Comparison of ENCODE assay signal across 8 cellular contexts in the genomic region with DNA sequence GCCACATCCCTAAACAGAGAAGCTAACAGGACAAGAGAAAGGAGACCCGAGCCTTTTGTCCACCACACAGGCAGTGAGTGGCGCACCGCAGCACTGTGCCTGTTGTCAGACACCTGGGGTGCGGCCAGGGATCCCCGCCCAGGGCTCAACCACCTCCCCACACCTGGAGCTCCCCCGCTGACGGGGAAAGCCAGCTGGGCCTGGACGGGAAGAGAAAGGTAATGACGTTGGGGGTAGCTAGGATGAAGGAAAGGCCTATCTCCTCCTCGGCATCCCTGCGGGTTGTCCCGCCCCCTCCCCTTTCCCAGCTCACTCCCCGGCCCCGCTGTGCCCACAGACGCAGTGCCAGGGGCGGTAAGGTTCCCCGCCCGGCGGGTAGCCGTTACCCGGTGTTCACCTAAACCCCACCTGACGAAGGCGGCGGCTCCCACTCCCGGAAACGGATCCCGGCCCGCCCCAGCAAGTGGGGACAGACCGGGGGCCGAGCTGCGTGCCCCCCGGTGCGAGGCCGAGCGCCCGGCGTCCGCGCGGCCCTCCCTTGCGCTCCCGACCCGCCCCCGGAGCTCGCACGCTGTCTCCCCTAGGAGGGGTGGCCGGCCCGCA. TPM values are rescaled to one million over a fixed set of nuclear protein-coding genes. Genes with fewer than 3 reads are reported as not detected.
DNase-seq lines count a peak whose midpoint lies in the region; ATAC-seq, FAIRE-seq and TF ChIP-seq lines count a peak whose summit lies in the region.

No MANE protein-coding gene starts in this region.

- H3K36me3 ChIP-seq in pancreas, result peaks cover 4 to 29% (median 24%) of the 10 kb centered on the region in 3 donors

- intact Hi-C loops in activated T-helper 2 cell treated with anti-CD3 and anti-CD28 coated beads, Interferon-gamma antibody, Interleukin-2, Interleukin-4, amounts not matched to agents 10 μg/mL and 5 μg/mL and 100 μg/mL, durations not matched to agents 14 hours and 24 hours and 36 hours (cut with micrococcal nuclease), result loop anchor here (2.0 to 5.0 kb wide), 2 partner anchors 38 to 59 kb away; partner anchors contain the start of genes CENATAC, RPS25 and TRAPPC4
- intact Hi-C loops in pancreas (cut with DNase I), result no loop called here

- POLR2A ChIA-PET in HEK293T (lab: Yijun Ruan, JAX), result interaction anchor here (0.6 to 2.9 kb wide), 16 partner anchors 9 to 265 kb away, joined by 3 to 28 read pairs (median 4); partner anchors contain the start of genes C2CD2L, CENATAC, DDX6 and DPAGT1

- peak overlapping the region; percentile 98 for H3K4me3 Mint-ChIP-seq in activated T-helper 2 cell treated with anti-CD3 and anti-CD28 coated beads, Interferon-gamma antibody, Interleukin-2, Interleukin-4, amounts not matched to agents 10 μg/mL and 5 μg/mL and 100 μg/mL, durations not matched to agents 14 hours and 24 hours and 36 hours (ENCODE audit: low read depth)

- no peaks in the 10 kb centered on the region for H3K27me3 Mint-ChIP-seq in activated T-helper 2 cell treated with anti-CD3 and anti-CD28 coated beads, Interferon-gamma antibody, Interleukin-2, Interleukin-4, amounts not matched to agents 10 μg/mL and 5 μg/mL and 100 μg/mL, durations not matched to agents 14 hours and 24 hours and 36 hours (ENCODE audit: low read depth)

- H3K27me3 ChIP-seq in pancreas, result no peaks in the 10 kb centered on the region

- H3K27ac Mint-ChIP-seq in activated T-helper 2 cell treated with anti-CD3 and anti-CD28 coated beads, Interferon-gamma antibody, Interleukin-2, Interleukin-4, amounts not matched to agents 10 μg/mL and 5 μg/mL and 100 μg/mL, durations not matched to agents 14 hours and 24 hours and 36 hours, result peak overlapping the region; percentile 99

- FAIRE-seq in pancreas (lab: Jason Lieb, UNC), result no peak

- WGBS in pancreas, 2 donors, result 1% methylated on average over 42 to 48 of the region's 48 CpGs

- peaks cover 29% of the 10 kb centered on the region for H3K4me1 Mint-ChIP-seq in activated T-helper 2 cell treated with anti-CD3 and anti-CD28 coated beads, Interferon-gamma antibody, Interleukin-2, Interleukin-4, amounts not matched to agents 10 μg/mL and 5 μg/mL and 100 μg/mL, durations not matched to agents 14 hours and 24 hours and 36 hours (ENCODE audit: low read depth)

- no peaks in the 10 kb centered on the region for H3K9me3 ChIP-seq in pancreas

- ATAC-seq in pancreas, result peak; percentile 9 to 27 (median 16)

- TF ChIP-seq CTCF in pancreas (IDR thresholded peaks at IDR 0.05), result no peak

- H3K4me3 ChIP-seq in pancreas, result peak overlapping the region; percentile 86 to 99 (median 90)

- peak overlapping the region; percentile 60 to 83 (median 74) for H3K27ac ChIP-seq in pancreas

- H3K9me3 Mint-ChIP-seq in activated T-helper 2 cell treated with anti-CD3 and anti-CD28 coated beads, Interferon-gamma antibody, Interleukin-2, Interleukin-4, amounts not matched to agents 10 μg/mL and 5 μg/mL and 100 μg/mL, durations not matched to agents 14 hours and 24 hours and 36 hours, result no peaks in the 10 kb centered on the region

- H3K36me3 Mint-ChIP-seq in activated T-helper 2 cell treated with anti-CD3 and anti-CD28 coated beads, Interferon-gamma antibody, Interleukin-2, Interleukin-4, amounts not matched to agents 10 μg/mL and 5 μg/mL and 100 μg/mL, durations not matched to agents 14 hours and 24 hours and 36 hours (ENCODE audit: low read depth), result peaks cover 52% of the 10 kb centered on the region

- peaks cover 0 to 21% (median 0%) of the 10 kb centered on the region in 3 donors for H3K4me1 ChIP-seq in pancreas

- DNase-seq in GM03348 (ENCODE audit: low spot score) (peak; percentile 42), HEK293T (ENCODE audit: extremely low spot score) (peak; percentile 33), NCI-H510A (lab: John Stamatoyannopoulos, UW) (peak; percentile 26), germinal center (ENCODE audit: low spot score) (peak; percentile 61), pancreas (peak; percentile 36 to 87 (median 64)), H4 (ENCODE audit: low spot score) (no peak), MV-4-11 (lab: John Stamatoyannopoulos, UW) (no peak)
- peak; percentile 33 for DNase-seq in activated T-helper 2 cell treated with anti-CD3 and anti-CD28 coated beads, Interferon-gamma antibody, Interleukin-2, Interleukin-4, amounts not matched to agents 10 μg/mL and 5 μg/mL and 100 μg/mL, durations not matched to agents 14 hours and 24 hours and 36 hours (ENCODE audit: low spot score)

- CTCF ChIA-PET in HEK293T (lab: Yijun Ruan, JAX), result interaction anchor here (1.3 kb wide), 2 partner anchors 9 to 11 kb away, joined by 4 read pairs; partner anchors contain the start of gene VPS11

TF ChIP-seq in HEK293T, 16 proteins besides CTCF, POLR2A, EP300 and RAD21:
- no peak for TF ChIP-seq FOXM1 (IDR thresholded peaks at IDR 0.05; ENCODE audit: borderline replicate concordance)
- TF ChIP-seq L3MBTL2 (conservative IDR thresholded peaks at IDR 0.05), result no peak
- no peak for TF ChIP-seq CTBP1 (IDR thresholded peaks at IDR 0.05; ENCODE audit: borderline replicate concordance)
- no peak for TF ChIP-seq ELF4 (IDR thresholded peaks at IDR 0.05)
- TF ChIP-seq TARDBP (IDR thresholded peaks at IDR 0.05), result no peak
- TF ChIP-seq LEF1 (IDR thresholded peaks at IDR 0.05; ENCODE audit: borderline replicate concordance), result no peak
- no peak for TF ChIP-seq FOXK2 (IDR thresholded peaks at IDR 0.05)
- TF ChIP-seq, protein P1, sequence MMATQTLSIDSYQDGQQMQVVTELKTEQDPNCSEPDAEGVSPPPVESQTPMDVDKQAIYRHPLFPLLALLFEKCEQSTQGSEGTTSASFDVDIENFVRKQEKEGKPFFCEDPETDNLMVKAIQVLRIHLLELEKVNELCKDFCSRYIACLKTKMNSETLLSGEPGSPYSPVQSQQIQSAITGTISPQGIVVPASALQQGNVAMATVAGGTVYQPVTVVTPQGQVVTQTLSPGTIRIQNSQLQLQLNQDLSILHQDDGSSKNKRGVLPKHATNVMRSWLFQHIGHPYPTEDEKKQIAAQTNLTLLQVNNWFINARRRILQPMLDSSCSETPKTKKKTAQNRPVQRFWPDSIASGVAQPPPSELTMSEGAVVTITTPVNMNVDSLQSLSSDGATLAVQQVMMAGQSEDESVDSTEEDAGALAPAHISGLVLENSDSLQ (IDR thresholded peaks at IDR 0.05), result no peak
- TF ChIP-seq HDGF (IDR thresholded peaks at IDR 0.05; ENCODE audit: borderline replicate concordance), result no peak
- TF ChIP-seq NFRKB (IDR thresholded peaks at IDR 0.05), result no peak
- TF ChIP-seq SP1 (IDR thresholded peaks at IDR 0.05), result no peak
- TF ChIP-seq ZNF384 (IDR thresholded peaks at IDR 0.05), result no peak
- TF ChIP-seq FOXA1 (IDR thresholded peaks at IDR 0.05), result no peak
- no peak for TF ChIP-seq SUZ12 (IDR thresholded peaks at IDR 0.05)
- no peak for TF ChIP-seq ARNT (IDR thresholded peaks at IDR 0.05)
- no peak for TF ChIP-seq BHLHE40 (IDR thresholded peaks at IDR 0.05; ENCODE audit: borderline replicate concordance)

RNA-seq across cellular contexts. Expression of gene HYOU1, which starts 0.5 kb away (rescaled TPM):
- total RNA-seq in activated T-helper 2 cell treated with anti-CD3 and anti-CD28 coated beads, Interferon-gamma antibody, Interleukin-2, Interleukin-4, amounts not matched to agents 10 μg/mL and 5 μg/mL and 100 μg/mL, durations not matched to agents 14 hours and 24 hours and 36 hours, result 215 and 226 TPM in 2 replicates
- total RNA-seq in pancreas, result 100 to 1,000 TPM; 105 to 210 (median 169) TPM
- polyA plus RNA-seq in pancreas, result 10 to 100 TPM; 79.2 to 79.8 TPM
- 134 and 143 TPM in 2 replicates for total RNA-seq in H4 (2014; rRNA removed; shearing (Covaris generic))

RNA-seq across cellular contexts. Expression of gene VPS11, which starts 11.1 kb away (rescaled TPM):
- total RNA-seq in activated T-helper 2 cell treated with anti-CD3 and anti-CD28 coated beads, Interferon-gamma antibody, Interleukin-2, Interleukin-4, amounts not matched to agents 10 μg/mL and 5 μg/mL and 100 μg/mL, durations not matched to agents 14 hours and 24 hours and 36 hours, result 24.3 and 25.8 TPM in 2 replicates
- 10 to 100 TPM; 14.2 to 21.2 (median 16.0) TPM for total RNA-seq in pancreas
- polyA plus RNA-seq in pancreas, result 10 to 100 TPM; 34.2 to 47.4 TPM
- total RNA-seq in H4 (2014; rRNA removed; shearing (Covaris generic)), result 13.8 and 19.2 TPM in 2 replicates

RNA-seq across cellular contexts. Expression of gene SLC37A4, which starts 25.8 kb away (rescaled TPM):
- total RNA-seq in activated T-helper 2 cell treated with anti-CD3 and anti-CD28 coated beads, Interferon-gamma antibody, Interleukin-2, Interleukin-4, amounts not matched to agents 10 μg/mL and 5 μg/mL and 100 μg/mL, durations not matched to agents 14 hours and 24 hours and 36 hours, result 31.7 and 34.4 TPM in 2 replicates
- 10 to 100 TPM; 27.1 to 41.6 (median 32.6) TPM for total RNA-seq in pancreas
- polyA plus RNA-seq in pancreas, result 100 to 1,000 TPM in 1 of 2 donors, 10 to 100 TPM in 1; 67.0 to 163 TPM
- 21.7 and 26.6 TPM in 2 replicates for total RNA-seq in H4 (2014; rRNA removed; shearing (Covaris generic))

RNA-seq across cellular contexts. Expression of gene HMBS, which starts 28.2 kb away (rescaled TPM):
- total RNA-seq in activated T-helper 2 cell treated with anti-CD3 and anti-CD28 coated beads, Interferon-gamma antibody, Interleukin-2, Interleukin-4, amounts not matched to agents 10 μg/mL and 5 μg/mL and 100 μg/mL, durations not matched to agents 14 hours and 24 hours and 36 hours, result 57.4 and 59.0 TPM in 2 replicates
- total RNA-seq in pancreas, result 10 to 100 TPM in 1 of 6 donors, 1 to 10 TPM in 5; 4.8 to 15.1 (median 8.6) TPM
- 10 to 100 TPM; 18.9 TPM for polyA plus RNA-seq in pancreas
- 6.2 and 16.4 TPM in 2 replicates for total RNA-seq in H4 (2014; rRNA removed; shearing (Covaris generic))

RNA-seq across cellular contexts. Expression of gene TRAPPC4, which starts 37.9 kb away (rescaled TPM):
- 121 and 128 TPM in 2 replicates for total RNA-seq in activated T-helper 2 cell treated with anti-CD3 and anti-CD28 coated beads, Interferon-gamma antibody, Interleukin-2, Interleukin-4, amounts not matched to agents 10 μg/mL and 5 μg/mL and 100 μg/mL, durations not matched to agents 14 hours and 24 hours and 36 hours
- total RNA-seq in pancreas, result 10 to 100 TPM; 13.7 to 36.5 (median 27.2) TPM
- polyA plus RNA-seq in pancreas, result 10 to 100 TPM; 21.6 to 55.7 TPM
- total RNA-seq in H4 (2014; rRNA removed; shearing (Covaris generic)), result 118 and 134 TPM in 2 replicates

Comparison
In these comparisons a context has a peak if more than half of its experiments do, and no peak if none do; other contexts are left out.
1. DNase-seq: peak in GM03348 (single experiment), HEK293T (single experiment), NCI-H510A (single experiment), activated T-helper 2 cell treated with anti-CD3 and anti-CD28 coated beads, Interferon-gamma antibody, Interleukin-2, Interleukin-4, amounts not matched to agents 10 μg/mL and 5 μg/mL and 100 μg/mL, durations not matched to agents 14 hours and 24 hours and 36 hours (single experiment), germinal center (single experiment) and pancreas (6 of 6); none in H4 (single experiment) and MV-4-11 (single experiment).